In the genomic region with DNA sequence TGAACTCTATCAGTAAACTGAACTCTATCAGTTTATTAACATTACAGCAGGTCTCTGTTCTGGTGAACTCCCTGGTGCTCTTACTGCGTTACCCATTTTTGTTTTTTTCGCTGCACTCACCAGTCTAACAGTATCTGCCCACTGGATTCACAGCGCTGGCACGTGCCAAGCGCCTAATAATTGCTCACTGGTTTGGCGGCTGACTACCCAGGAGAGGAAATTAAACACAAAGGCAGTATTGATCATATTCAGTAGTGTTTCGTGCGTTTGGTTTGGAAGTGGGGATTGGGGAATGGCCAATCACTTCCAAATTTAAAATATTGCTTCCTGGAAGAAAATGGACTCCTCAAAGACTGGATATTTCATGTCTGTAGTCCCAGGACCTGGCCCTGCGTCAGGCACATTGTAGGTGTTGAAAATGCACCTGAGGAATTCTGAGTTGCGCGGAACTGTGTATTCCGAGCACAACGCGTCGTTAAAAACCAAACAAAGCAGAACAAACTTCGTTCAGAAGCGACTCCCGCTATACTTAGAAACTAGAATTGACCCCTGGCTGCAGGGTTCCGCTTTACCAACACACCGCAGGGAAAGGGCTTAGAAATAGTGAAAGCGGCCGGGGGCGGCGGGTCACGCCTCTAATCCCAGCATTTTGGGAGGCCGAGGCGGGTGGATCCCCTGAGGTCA, we compare ENCODE assay signal across 8 cellular contexts. TPM values are rescaled to one million over a fixed set of nuclear protein-coding genes. Genes with fewer than 3 reads are reported as not detected.
A peak's percentile ranks its signal among the peaks of the same experiment; 100 is the strongest.
DNase-seq lines count a peak whose midpoint lies in the region; ATAC-seq and TF ChIP-seq lines count a peak whose summit lies in the region.

No MANE protein-coding gene starts in this region.

- no peak for TF ChIP-seq CTCF in CD8-positive, alpha-beta T cell (IDR thresholded peaks at IDR 0.05)
- TF ChIP-seq CTCF in astrocyte of the cerebellum (IDR thresholded peaks at IDR 0.05; ENCODE audit: low read depth, low read length, missing control alignments) (no peak), gastrocnemius medialis (IDR thresholded peaks at IDR 0.05 in 4 of 5, conservative IDR thresholded peaks at IDR 0.05 in 1 of 5) (peak in 1 of 5 experiments; percentile 11)

- peak overlapping the region; percentile 69 for H3K27ac ChIP-seq in CD8-positive, alpha-beta T cell (ENCODE audit: low read depth, low read length)
- H3K27ac ChIP-seq in SJSA1 (peak overlapping the region; percentile 49), gastrocnemius medialis (peak overlapping the region; percentile 85 to 96 (median 88))

- peaks cover 22% of the 10 kb centered on the region for H3K36me3 ChIP-seq in CD8-positive, alpha-beta T cell (ENCODE audit: insufficient read depth, low read length)
- peaks cover 39% of the 10 kb centered on the region for H3K36me3 ChIP-seq in SJSA1
- H3K36me3 ChIP-seq in gastrocnemius medialis: peaks cover 0 to 31% of the 10 kb centered on the region in 2 donors

- DNase-seq in CD8-positive, alpha-beta T cell: peak in 6 of 7 experiments; percentile 23 to 72 (median 30)
- peak in 1 of 2 experiments; percentile 50 for DNase-seq in SJSA1 (ENCODE audit: low read depth in 1 of 2, low spot score in 2 of 2)
- DNase-seq in astrocyte of the cerebellum (ENCODE audit: low read depth): no peak
- DNase-seq in gastrocnemius medialis: peak in 1 of 2 donors; percentile 46
- DNase-seq in GOT3 (lab: John Stamatoyannopoulos, UW): no peak

- H3K4me3 ChIP-seq in CD8-positive, alpha-beta T cell (ENCODE audit: low read depth, low read length): peak overlapping the region; percentile 83
- H3K4me3 ChIP-seq in SJSA1: peak overlapping the region; percentile 57
- peak overlapping the region; percentile 82 for H3K4me3 ChIP-seq in astrocyte of the cerebellum (ENCODE audit: low read depth, low read length)
- peak overlapping the region; percentile 91 for H3K4me3 ChIP-seq in iPS-11a (ENCODE audit: low read depth, low read length)
- peak overlapping the region; percentile 64 to 99 (median 90) for H3K4me3 ChIP-seq in gastrocnemius medialis

- no peaks in the 10 kb centered on the region for H3K27me3 ChIP-seq in CD8-positive, alpha-beta T cell (ENCODE audit: insufficient read depth, low read length)
- 0 out of 2 replicates have a peak, but pooled peaks cover 3% of the 10 kb centered on the region for H3K27me3 ChIP-seq in SJSA1 (replicated peaks)
- H3K27me3 ChIP-seq in gastrocnemius medialis: no peaks in the 10 kb centered on the region

- H3K4me1 ChIP-seq in CD8-positive, alpha-beta T cell (ENCODE audit: insufficient read depth, low read length): peaks cover 25% of the 10 kb centered on the region
- peaks cover 14% of the 10 kb centered on the region for H3K4me1 ChIP-seq in SJSA1 (replicated peaks)
- H3K4me1 ChIP-seq in gastrocnemius medialis: peaks cover 24 to 32% of the 10 kb centered on the region in 2 donors

- peak; percentile 17 for ATAC-seq in CD8-positive, alpha-beta T cell
- ATAC-seq in GM19438 (IDR thresholded peaks at IDR 0.05; ENCODE audit: low read depth, unreplicated experiment) (peak; percentile 37), HG03565 (IDR thresholded peaks at IDR 0.05; ENCODE audit: unreplicated experiment) (peak; percentile 35), gastrocnemius medialis (peak; percentile 22 to 23)

- peaks cover 51% of the 10 kb centered on the region for H3K36me3 Mint-ChIP-seq in CD8-positive, alpha-beta T cell

- CTCF ChIA-PET in CD8-positive, alpha-beta T cell (lab: Charles Lee): interaction anchor here (1.7 to 5.3 kb wide), 2 partner anchors 10 to 14 kb away, joined by 7 to 44 read pairs; a partner anchor contains a TSS

- H3K4me1 Mint-ChIP-seq in CD8-positive, alpha-beta T cell (ENCODE audit: low read depth): peaks cover 49% of the 10 kb centered on the region

- H3K4me3 Mint-ChIP-seq in CD8-positive, alpha-beta T cell: peak overlapping the region; percentile 97

- TF ChIP-seq POLR2A in gastrocnemius medialis (IDR thresholded peaks at IDR 0.05): no peak

- H3K27me3 Mint-ChIP-seq in CD8-positive, alpha-beta T cell (ENCODE audit: low read depth): no peaks in the 10 kb centered on the region

- intact Hi-C loops in CD8-positive, alpha-beta T cell (cut with DNase I, micrococcal nuclease): loop anchor here in 1 of 2 experiments (2.0 to 10.0 kb wide), 2 partner anchors 1139 to 1361 kb away; a partner anchor contains a TSS
- intact Hi-C loops in gastrocnemius medialis (cut with DNase I; ENCODE audit: low total_unique reads): loop anchor here (5.0 to 10.0 kb wide), 3 partner anchors 429 to 1361 kb away; a partner anchor contains a TSS

- POLR2A ChIA-PET in CD8-positive, alpha-beta T cell (lab: Charles Lee): interaction anchor here (0.6 to 5.1 kb wide), 14 partner anchors 8 to 1139 kb away, joined by 3 to 87 read pairs (median 6); a partner anchor contains a TSS

- peak overlapping the region; percentile 99 for H3K27ac Mint-ChIP-seq in CD8-positive, alpha-beta T cell

- no peaks in the 10 kb centered on the region for H3K9me3 ChIP-seq in CD8-positive, alpha-beta T cell (ENCODE audit: low read length)
- no peaks in the 10 kb centered on the region for H3K9me3 ChIP-seq in SJSA1 (replicated peaks)
- H3K9me3 ChIP-seq in gastrocnemius medialis: no peaks in the 10 kb centered on the region

- in situ Hi-C loops in astrocyte of the cerebellum (cut with HindIII; ENCODE audit: low sequenced_read_pairs) (no loop called here), gastrocnemius medialis (cut with MboI; ENCODE audit: low sequenced_read_pairs in 4 of 4) (loop anchor here in 2 of 4 donors (25.0 kb wide), 2 partner anchors 301 to 1249 kb away; a partner anchor contains a TSS)

- no peaks in the 10 kb centered on the region for H3K9me3 Mint-ChIP-seq in CD8-positive, alpha-beta T cell

RNA-seq across cellular contexts. Expression of a gene that starts 1.1 kb away (rescaled TPM):
- 1,000 to 10,000 TPM; 3,006 to 3,159 TPM for total RNA-seq in CD8-positive, alpha-beta T cell
- total RNA-seq in SJSA1 (2014; rRNA removed; shearing (Covaris generic)): 1,665 and 2,029 TPM in 2 replicates
- total RNA-seq in gastrocnemius medialis: 1,000 to 10,000 TPM; 1,231 to 1,333 (median 1,277) TPM

RNA-seq across cellular contexts. Expression of a gene that starts 14.9 kb away (rescaled TPM):
- total RNA-seq in CD8-positive, alpha-beta T cell: 10 to 100 TPM in 1 of 2 experiments, 1 to 10 TPM in 1; 10.0 to 11.8 TPM
- total RNA-seq in SJSA1 (2014; rRNA removed; shearing (Covaris generic)): 4.2 and 4.3 TPM in 2 replicates
- total RNA-seq in gastrocnemius medialis: 1 to 10 TPM in 3 of 4 donors, under 1 TPM in 1; 0.58 to 7.4 (median 1.5) TPM

RNA-seq across cellular contexts. Expression of a gene that starts 55.6 kb away (rescaled TPM):
- 1 to 10 TPM; 8.0 to 8.3 TPM for total RNA-seq in CD8-positive, alpha-beta T cell
- 0.38 and 1.00 TPM in 2 replicates for total RNA-seq in SJSA1 (2014; rRNA removed; shearing (Covaris generic))
- total RNA-seq in gastrocnemius medialis: 1 to 10 TPM in 2 of 4 donors, under 1 TPM in 1, not detected in 1; 0.82 to 3.3 (median 1.9) TPM

Comparison
In these comparisons a context has a peak if more than half of its experiments do, and no peak if none do; other contexts are left out.
1. DNase-seq: peak in CD8-positive, alpha-beta T cell (6 of 7); none in astrocyte of the cerebellum (single experiment) and GOT3 (single experiment).
2. Peak in every context shown above with its lines, with median percentiles within 50 percentile points of each other: ATAC-seq, H3K27ac ChIP-seq and H3K4me3 ChIP-seq.